Comparison of ENCODE assay signal across 9 cellular contexts in the genomic region with DNA sequence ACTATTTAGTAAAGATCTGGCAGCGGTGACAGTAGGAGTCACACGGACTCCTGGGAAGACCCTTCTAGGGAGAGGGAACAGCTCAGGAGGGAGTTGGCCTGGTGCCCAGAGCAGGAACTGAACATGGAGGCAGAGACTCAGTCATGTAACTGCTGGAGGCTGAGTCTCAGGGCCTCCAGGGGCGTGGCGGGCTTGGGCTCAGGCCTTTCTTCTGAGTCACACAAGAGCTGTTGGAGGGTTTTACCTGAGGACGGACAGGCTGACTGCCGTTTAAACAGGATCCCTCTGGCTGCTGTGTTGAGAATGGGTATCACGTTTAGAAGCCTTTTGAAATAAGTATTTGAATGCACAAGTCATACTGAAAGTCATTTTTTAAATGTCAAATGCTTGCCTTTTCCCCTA. TPM values are rescaled to one million over a fixed set of nuclear protein-coding genes. Genes with fewer than 3 reads are reported as not detected.
DNase-seq lines count a peak whose midpoint lies in the region.
"Had no signal": no experiment of that assay in that cellular context is flagged by ENCODE, and none has a peak within 500 bp of the region (broad histone marks: within the 10 kb centered on the region; RNA-seq: fewer than 3 reads in every experiment).

No MANE protein-coding gene starts in this region.

- no peak overlapping the region for H3K4me3 Mint-ChIP-seq in activated CD4-positive, alpha-beta memory T cell treated with anti-CD3 and anti-CD28 coated beads for 36 hours
- no peak overlapping the region for H3K4me3 Mint-ChIP-seq in activated CD4-positive, alpha-beta memory T cell treated with anti-CD3 and anti-CD28 coated beads, Interleukin-2, amount 10 ng/mL, durations not matched to agents 7 days and 5 days

- POLR2A ChIA-PET in activated CD4-positive, alpha-beta memory T cell treated with anti-CD3 and anti-CD28 coated beads for 36 hours (lab: Charles Lee) = no interaction called here
- POLR2A ChIA-PET in activated CD4-positive, alpha-beta memory T cell treated with anti-CD3 and anti-CD28 coated beads, Interleukin-2, amount 10 ng/mL, durations not matched to agents 7 days and 5 days (lab: Charles Lee) = no interaction called here

- intact Hi-C loops in activated CD4-positive, alpha-beta memory T cell treated with anti-CD3 and anti-CD28 coated beads for 36 hours (cut with micrococcal nuclease) = loop anchor here (1.0 kb wide), 1 partner anchor 30 kb away; no protein-coding TSS in a partner anchor

- H3K4me1 Mint-ChIP-seq in activated CD4-positive, alpha-beta memory T cell treated with anti-CD3 and anti-CD28 coated beads for 36 hours (ENCODE audit: low read depth) = peaks cover 11% of the 10 kb centered on the region
- peaks cover 4% of the 10 kb centered on the region for H3K4me1 Mint-ChIP-seq in activated CD4-positive, alpha-beta memory T cell treated with anti-CD3 and anti-CD28 coated beads, Interleukin-2, amount 10 ng/mL, durations not matched to agents 7 days and 5 days

- no peaks in the 10 kb centered on the region for H3K9me3 Mint-ChIP-seq in activated CD4-positive, alpha-beta memory T cell treated with anti-CD3 and anti-CD28 coated beads for 36 hours
- no peaks in the 10 kb centered on the region for H3K9me3 Mint-ChIP-seq in activated CD4-positive, alpha-beta memory T cell treated with anti-CD3 and anti-CD28 coated beads, Interleukin-2, amount 10 ng/mL, durations not matched to agents 7 days and 5 days

- CTCF ChIA-PET in activated CD4-positive, alpha-beta memory T cell treated with anti-CD3 and anti-CD28 coated beads for 36 hours (lab: Charles Lee) = no interaction called here
- CTCF ChIA-PET in activated CD4-positive, alpha-beta memory T cell treated with anti-CD3 and anti-CD28 coated beads, Interleukin-2, amount 10 ng/mL, durations not matched to agents 7 days and 5 days (lab: Charles Lee) = no interaction called here

- H3K27ac Mint-ChIP-seq in activated CD4-positive, alpha-beta memory T cell treated with anti-CD3 and anti-CD28 coated beads for 36 hours = peak overlapping the region; percentile 2
- H3K27ac Mint-ChIP-seq in activated CD4-positive, alpha-beta memory T cell treated with anti-CD3 and anti-CD28 coated beads, Interleukin-2, amount 10 ng/mL, durations not matched to agents 7 days and 5 days = no peak overlapping the region

- no peaks in the 10 kb centered on the region for H3K36me3 Mint-ChIP-seq in activated CD4-positive, alpha-beta memory T cell treated with anti-CD3 and anti-CD28 coated beads for 36 hours
- H3K36me3 Mint-ChIP-seq in activated CD4-positive, alpha-beta memory T cell treated with anti-CD3 and anti-CD28 coated beads, Interleukin-2, amount 10 ng/mL, durations not matched to agents 7 days and 5 days (ENCODE audit: low read depth) = no peaks in the 10 kb centered on the region

- peaks cover 8% of the 10 kb centered on the region for H3K27me3 Mint-ChIP-seq in activated CD4-positive, alpha-beta memory T cell treated with anti-CD3 and anti-CD28 coated beads for 36 hours
- peaks cover 14% of the 10 kb centered on the region for H3K27me3 Mint-ChIP-seq in activated CD4-positive, alpha-beta memory T cell treated with anti-CD3 and anti-CD28 coated beads, Interleukin-2, amount 10 ng/mL, durations not matched to agents 7 days and 5 days

- peak; percentile 72 for DNase-seq in activated CD4-positive, alpha-beta memory T cell treated with anti-CD3 and anti-CD28 coated beads for 36 hours
- DNase-seq in activated CD4-positive, alpha-beta memory T cell treated with anti-CD3 and anti-CD28 coated beads, Interleukin-2, amount 10 ng/mL, durations not matched to agents 7 days and 5 days = no peak
- DNase-seq in HT-29 (ENCODE audit: low spot score) (peak; percentile 75), amniotic epithelial cell (ENCODE audit: low read depth) (peak; percentile 55), renal cortical epithelial cell (ENCODE audit: low read depth) (peak; percentile 82), DMS79 (lab: John Stamatoyannopoulos, UW) (no peak), germinal center (ENCODE audit: low spot score) (no peak)
- DNase-seq in stimulated activated naive CD4-positive, alpha-beta T cell treated with Interleukin-2 at 50 U/mL for 16 hours (lab: John Stamatoyannopoulos, UW) = no peak
- DNase-seq: NCI-H187 treated with DMSO at 0.1 percent for 48 hours had no signal

RNA-seq across cellular contexts. Expression of a gene that starts 7.2 kb away (rescaled TPM):
- 10 to 100 TPM; 22.1 to 25.0 TPM for total RNA-seq in activated CD4-positive, alpha-beta memory T cell treated with anti-CD3 and anti-CD28 coated beads for 36 hours
- total RNA-seq in activated CD4-positive, alpha-beta memory T cell treated with anti-CD3 and anti-CD28 coated beads, Interleukin-2, amount 10 ng/mL, durations not matched to agents 7 days and 5 days = 10 to 100 TPM; 11.4 to 11.5 TPM
- 171 and 172 TPM in 2 replicates for total RNA-seq in HT-29 (2014; rRNA removed; shearing (Covaris generic))
- total RNA-seq in renal cortical epithelial cell = 20.8 and 35.3 TPM in 2 replicates

Comparison
In these comparisons a context has a peak if more than half of its experiments do, and no peak if none do; other contexts are left out.
1. DNase-seq: peak in activated CD4-positive, alpha-beta memory T cell treated with anti-CD3 and anti-CD28 coated beads for 36 hours (single experiment), HT-29 (single experiment), amniotic epithelial cell (single experiment) and renal cortical epithelial cell (single experiment); none in activated CD4-positive, alpha-beta memory T cell treated with anti-CD3 and anti-CD28 coated beads, Interleukin-2, amount 10 ng/mL, durations not matched to agents 7 days and 5 days (single experiment), DMS79 (single experiment), stimulated activated naive CD4-positive, alpha-beta T cell treated with Interleukin-2 at 50 U/mL for 16 hours (single experiment) and germinal center (single experiment).